In genomic region chr20:63498950-63499332, GRCh38 we compare ENCODE assay signal across 8 cellular contexts. TPM values are rescaled to one million over a fixed set of nuclear protein-coding genes. Genes with fewer than 3 reads are reported as not detected.
A peak's percentile ranks its signal among the peaks of the same experiment; 100 is the strongest.
DNase-seq lines count a peak whose midpoint lies in the region; TF ChIP-seq lines count a peak whose summit lies in the region.

TSS of gene EEF1A2 (minus strand) at chr20:63499083. CDS start at chr20:63497763, 1,320 bp downstream.

- 1% methylated on average over 56 of the region's 58 CpGs for WGBS in urinary bladder

- no peaks in the 10 kb centered on the region for H3K9me3 Mint-ChIP-seq in dendritic cell treated with granulocyte-macrophage colony-stimulating factor and Interleukin-4, amounts not matched to agents 40 ng/mL and 50 ng/mL, for 4 days
- H3K9me3 Mint-ChIP-seq in mesothelial cell of epicardium, result no peaks in the 10 kb centered on the region

- intact Hi-C loops in dendritic cell treated with granulocyte-macrophage colony-stimulating factor and Interleukin-4, amounts not matched to agents 40 ng/mL and 50 ng/mL, for 4 days (cut with micrococcal nuclease), result no loop called here

- peak within 1 kb of the TSS; percentile 43 for H3K4me3 ChIP-seq in urinary bladder (ENCODE audit: low read depth, low read length)

- H3K36me3 ChIP-seq in urinary bladder (ENCODE audit: insufficient read depth), result no peaks in the 10 kb centered on the region

- in situ Hi-C loops in SK-MEL-5 (cut with HindIII; ENCODE audit: low pct_unique_long_range_greater_than_20kb, low sequenced_read_pairs), result no loop called here

- no peak within 1 kb of the TSS for H3K27ac ChIP-seq in urinary bladder (ENCODE audit: low read depth)

- DNase-seq in activated T-cell treated with anti-CD3 and anti-CD28 coated beads for 1 hour (ENCODE audit: low read depth) (peak; percentile 49), SK-MEL-5 (ENCODE audit: low read depth, low spot score) (no peak), mesothelial cell of epicardium (ENCODE audit: low spot score in 2 of 2, unreplicated experiment in 2 of 2) (no peak), iPS-NIHi7 (ENCODE audit: extremely low spot score) (no peak), NCI-H226 (no peak)
- no peak for DNase-seq in activated T-cell treated with anti-CD3 and anti-CD28 coated beads, Interleukin-2, amount 50 U/mL, for 48 hours

- H3K27ac Mint-ChIP-seq in dendritic cell treated with granulocyte-macrophage colony-stimulating factor and Interleukin-4, amounts not matched to agents 40 ng/mL and 50 ng/mL, for 4 days, result no peak within 1 kb of the TSS
- no peak within 1 kb of the TSS for H3K27ac Mint-ChIP-seq in mesothelial cell of epicardium

- H3K27me3 Mint-ChIP-seq in dendritic cell treated with granulocyte-macrophage colony-stimulating factor and Interleukin-4, amounts not matched to agents 40 ng/mL and 50 ng/mL, for 4 days, result peaks cover 70% of the 10 kb centered on the region
- peaks cover 51% of the 10 kb centered on the region for H3K27me3 Mint-ChIP-seq in mesothelial cell of epicardium (ENCODE audit: low read depth)

- TF ChIP-seq CTCF in mesothelial cell of epicardium (IDR thresholded peaks at IDR 0.05; ENCODE audit: unreplicated experiment), result no peak

- peak within 1 kb of the TSS; percentile 59 for H3K4me3 Mint-ChIP-seq in dendritic cell treated with granulocyte-macrophage colony-stimulating factor and Interleukin-4, amounts not matched to agents 40 ng/mL and 50 ng/mL, for 4 days
- H3K4me3 Mint-ChIP-seq in mesothelial cell of epicardium, result peak within 1 kb of the TSS; percentile 43

- H3K36me3 Mint-ChIP-seq in dendritic cell treated with granulocyte-macrophage colony-stimulating factor and Interleukin-4, amounts not matched to agents 40 ng/mL and 50 ng/mL, for 4 days (ENCODE audit: low read depth), result no peaks in the 10 kb centered on the region
- H3K36me3 Mint-ChIP-seq in mesothelial cell of epicardium, result no peaks in the 10 kb centered on the region

- no peaks in the 10 kb centered on the region for H3K4me1 ChIP-seq in urinary bladder (ENCODE audit: insufficient read depth)

- peaks cover 12% of the 10 kb centered on the region for H3K4me1 Mint-ChIP-seq in dendritic cell treated with granulocyte-macrophage colony-stimulating factor and Interleukin-4, amounts not matched to agents 40 ng/mL and 50 ng/mL, for 4 days (ENCODE audit: low read depth)
- H3K4me1 Mint-ChIP-seq in mesothelial cell of epicardium, result peaks cover 4% of the 10 kb centered on the region

RNA-seq across cellular contexts. Expression of gene EEF1A2, which starts in this region (rescaled TPM):
- total RNA-seq in SK-MEL-5 (2014; rRNA removed; shearing (Covaris generic)), result 31.7 and 32.6 TPM in 2 replicates
- 69.8 and 70.7 TPM in 2 replicates for polyA plus RNA-seq in SK-MEL-5 (2015; cell fraction: cytosol; rRNA removed)
- polyA plus RNA-seq in SK-MEL-5 (2015; cell fraction: nucleus; rRNA removed), result 23.9 and 32.7 TPM in 2 replicates
- total RNA-seq in mesothelial cell of epicardium (14.4 to 15.6 TPM (median 14.6 TPM) in 3 replicates), urinary bladder (11.2 TPM)
- polyA plus RNA-seq in urinary bladder, result 5.1 TPM
